Comparison of ENCODE assay signal across 8 cellular contexts in genomic region chr12:643478-644292, GRCh38. TPM values are rescaled to one million over a fixed set of nuclear protein-coding genes. Genes with fewer than 3 reads are reported as not detected.
DNase-seq lines count a peak whose midpoint lies in the region; ATAC-seq and TF ChIP-seq lines count a peak whose summit lies in the region.

No MANE protein-coding gene starts in this region.

- H2AFZ ChIP-seq in OCI-LY3 (ENCODE audit: low read depth, low read length) = no peak overlapping the region; the same call in 1 of the 2 replicates

- H3K27me3 ChIP-seq in OCI-LY3 (ENCODE audit: low read depth, low read length) (no peaks in the 10 kb centered on the region), ectodermal cell (ENCODE audit: control insufficient read depth, insufficient read depth, low read length, poor library complexity, severe bottlenecking) (peaks cover 10% of the 10 kb centered on the region)
- H3K27me3 ChIP-seq in naive thymus-derived CD4-positive, alpha-beta T cell (ENCODE audit: control insufficient read depth in 2 of 2, insufficient read depth in 2 of 2, low read length in 2 of 2) = no peaks in the 10 kb centered on the region

- peak overlapping the region; percentile 87 for H3K4me2 ChIP-seq in OCI-LY3 (ENCODE audit: low read length)

- H3K27ac ChIP-seq in OCI-LY3 (ENCODE audit: low read length) (peak overlapping the region; percentile 78), ectodermal cell (ENCODE audit: insufficient read depth, low read depth, low read length, poor library complexity, severe bottlenecking) (no peak overlapping the region)
- peak overlapping the region; percentile 91 for H3K27ac ChIP-seq in naive thymus-derived CD4-positive, alpha-beta T cell (ENCODE audit: low read depth, low read length)

- CTCF ChIA-PET in activated CD4-positive, alpha-beta T cell treated with anti-CD3 and anti-CD28 coated beads, Interleukin-2, amount 10 ng/mL, durations not matched to agents 7 days and 5 days (lab: Charles Lee) = interaction anchor here (1.0 to 2.2 kb wide), 9 partner anchors 8 to 111 kb away, joined by 3 to 18 read pairs (median 4); partner anchors contain the start of gene WNK1
- CTCF ChIA-PET in naive thymus-derived CD4-positive, alpha-beta T cell (lab: Charles Lee) = interaction anchor here (1.0 kb wide), 1 partner anchor 109 kb away, joined by 3 read pairs; the partner anchor contains the start of gene WNK1

- no peak for ATAC-seq in naive thymus-derived CD4-positive, alpha-beta T cell
- ATAC-seq in HG03159 (IDR thresholded peaks at IDR 0.05; ENCODE audit: unreplicated experiment) = no peak

- peaks cover 14% of the 10 kb centered on the region for H3K36me3 ChIP-seq in OCI-LY3 (replicated peaks; ENCODE audit: low read depth, low read length)
- H3K36me3 ChIP-seq in ectodermal cell (ENCODE audit: control insufficient read depth, insufficient read depth, low read length) = no peaks in the 10 kb centered on the region
- no peaks in the 10 kb centered on the region for H3K36me3 ChIP-seq in naive thymus-derived CD4-positive, alpha-beta T cell (ENCODE audit: control insufficient read depth in 2 of 3, insufficient read depth in 3 of 3, low read length in 3 of 3)

- intact Hi-C loops in naive thymus-derived CD4-positive, alpha-beta T cell (cut with micrococcal nuclease) = loop anchor here (1.0 to 2.0 kb wide), 8 partner anchors 19 to 305 kb away; partner anchors contain the start of genes NINJ2 (in 1 of the 2) and RAD52 (in 1 of the 2)

- H3K4me3 Mint-ChIP-seq in activated CD4-positive, alpha-beta T cell treated with anti-CD3 and anti-CD28 coated beads, Interleukin-2, amount 10 ng/mL, durations not matched to agents 7 days and 5 days = peak overlapping the region; percentile 80
- peak overlapping the region; percentile 78 to 92 (median 82) for H3K4me3 Mint-ChIP-seq in naive thymus-derived CD4-positive, alpha-beta T cell

- peak overlapping the region; percentile 95 for H3K27ac Mint-ChIP-seq in activated CD4-positive, alpha-beta T cell treated with anti-CD3 and anti-CD28 coated beads, Interleukin-2, amount 10 ng/mL, durations not matched to agents 7 days and 5 days
- H3K27ac Mint-ChIP-seq in naive thymus-derived CD4-positive, alpha-beta T cell = peak overlapping the region; percentile 85 to 98 (median 95)

- peaks cover 9% of the 10 kb centered on the region for H3K36me3 Mint-ChIP-seq in activated CD4-positive, alpha-beta T cell treated with anti-CD3 and anti-CD28 coated beads, Interleukin-2, amount 10 ng/mL, durations not matched to agents 7 days and 5 days (ENCODE audit: low read depth)
- peaks cover 0 to 13% (median 0%) of the 10 kb centered on the region in 5 donors for H3K36me3 Mint-ChIP-seq in naive thymus-derived CD4-positive, alpha-beta T cell

- no peaks in the 10 kb centered on the region for H3K79me2 ChIP-seq in OCI-LY3 (ENCODE audit: low read length)

- no peak for DNase-seq in activated CD4-positive, alpha-beta T cell treated with anti-CD3 and anti-CD28 coated beads, Interleukin-2, amount 10 ng/mL, durations not matched to agents 7 days and 5 days
- DNase-seq in activated CD4-positive, alpha-beta T cell treated with anti-CD3 and anti-CD28 coated beads, Interleukin-2, amount 50 U/mL, for 4 hours = no peak
- peak in 2 of 9 donors; percentile 18 to 35 for DNase-seq in naive thymus-derived CD4-positive, alpha-beta T cell
- DNase-seq in GM19238 (ENCODE audit: insufficient read length, low spot score) (no peak), inferior parietal cortex (ENCODE audit: extremely low spot score) (no peak)

- H3K4me1 ChIP-seq in OCI-LY3 (ENCODE audit: low read length) = peaks cover 25% of the 10 kb centered on the region
- H3K4me1 ChIP-seq in ectodermal cell (ENCODE audit: control insufficient read depth, insufficient read depth, low read length) = peaks cover 9% of the 10 kb centered on the region
- H3K4me1 ChIP-seq in naive thymus-derived CD4-positive, alpha-beta T cell (ENCODE audit: control insufficient read depth in 2 of 2, insufficient read depth in 2 of 2, low read length in 2 of 2) = peaks cover 18 to 29% of the 10 kb centered on the region in 2 donors

- no peaks in the 10 kb centered on the region for H3K9me3 ChIP-seq in OCI-LY3 (ENCODE audit: insufficient read depth, low read length)
- no peaks in the 10 kb centered on the region for H3K9me3 ChIP-seq in ectodermal cell (ENCODE audit: control insufficient read depth, low read length)
- no peaks in the 10 kb centered on the region for H3K9me3 ChIP-seq in naive thymus-derived CD4-positive, alpha-beta T cell (ENCODE audit: control insufficient read depth in 2 of 3, low read length in 3 of 3)

- H3K9me3 Mint-ChIP-seq in activated CD4-positive, alpha-beta T cell treated with anti-CD3 and anti-CD28 coated beads, Interleukin-2, amount 10 ng/mL, durations not matched to agents 7 days and 5 days = no peaks in the 10 kb centered on the region
- H3K9me3 Mint-ChIP-seq in naive thymus-derived CD4-positive, alpha-beta T cell = no peaks in the 10 kb centered on the region

- POLR2A ChIA-PET in activated CD4-positive, alpha-beta T cell treated with anti-CD3 and anti-CD28 coated beads, Interleukin-2, amount 10 ng/mL, durations not matched to agents 7 days and 5 days (lab: Charles Lee) = interaction anchor here (1.1 kb wide), 1 partner anchor 107 kb away, joined by 3 read pairs; no protein-coding TSS in a partner anchor
- POLR2A ChIA-PET in naive thymus-derived CD4-positive, alpha-beta T cell (lab: Charles Lee) = interaction anchor here (0.7 to 2.9 kb wide), 8 partner anchors 23 to 111 kb away, joined by 3 to 36 read pairs (median 7); partner anchors contain the start of gene WNK1

- peak overlapping the region; percentile 93 for H3K9ac ChIP-seq in OCI-LY3 (ENCODE audit: low read length)

- no peak for TF ChIP-seq CTCF in OCI-LY3 (IDR thresholded peaks at IDR 0.05; ENCODE audit: low read depth, low read length)

- peaks cover 61% of the 10 kb centered on the region for H3K4me1 Mint-ChIP-seq in activated CD4-positive, alpha-beta T cell treated with anti-CD3 and anti-CD28 coated beads, Interleukin-2, amount 10 ng/mL, durations not matched to agents 7 days and 5 days
- peaks cover 25 to 66% (median 53%) of the 10 kb centered on the region in 7 donors for H3K4me1 Mint-ChIP-seq in naive thymus-derived CD4-positive, alpha-beta T cell

- no peaks in the 10 kb centered on the region for H4K20me1 ChIP-seq in OCI-LY3 (ENCODE audit: insufficient read depth, low read length)

- no peaks in the 10 kb centered on the region for H3K27me3 Mint-ChIP-seq in activated CD4-positive, alpha-beta T cell treated with anti-CD3 and anti-CD28 coated beads, Interleukin-2, amount 10 ng/mL, durations not matched to agents 7 days and 5 days
- H3K27me3 Mint-ChIP-seq in naive thymus-derived CD4-positive, alpha-beta T cell = no peaks in the 10 kb centered on the region

- WGBS in ectodermal cell, 2 experiments = 79 to 81% methylated on average over 32 of the region's 32 CpGs

- H3K4me3 ChIP-seq in OCI-LY3 (ENCODE audit: low read length) (peak overlapping the region; percentile 78), ectodermal cell (ENCODE audit: insufficient read depth, low read depth, low read length) (peak overlapping the region; percentile 33)
- H3K4me3 ChIP-seq in naive thymus-derived CD4-positive, alpha-beta T cell (ENCODE audit: low read length) = peak overlapping the region; percentile 54

RNA-seq across cellular contexts. Expression of gene NINJ2, which starts 19.6 kb away (rescaled TPM):
- total RNA-seq in activated CD4-positive, alpha-beta T cell treated with anti-CD3 and anti-CD28 coated beads, Interleukin-2, amount 10 ng/mL, durations not matched to agents 7 days and 5 days = 1 to 10 TPM; 6.7 to 7.4 TPM
- polyA plus RNA-seq in ectodermal cell (2013, experiment 1 of 4) = not detected
- 0.55 TPM for polyA plus RNA-seq in ectodermal cell (2013, experiment 2 of 4)
- polyA plus RNA-seq in ectodermal cell (2013, experiment 3 of 4) = not detected
- 0.20 TPM for polyA plus RNA-seq in ectodermal cell (2013, experiment 4 of 4)
- 10 to 100 TPM in 1 of 5 experiments, 1 to 10 TPM in 3, under 1 TPM in 1; 0.84 to 11.2 (median 2.1) TPM for total RNA-seq in naive thymus-derived CD4-positive, alpha-beta T cell
- 10 to 100 TPM in 1 of 2 donors, 1 to 10 TPM in 1; 8.8 to 10.0 TPM for polyA plus RNA-seq in naive thymus-derived CD4-positive, alpha-beta T cell
